ENCODE assay signal across 9 cellular contexts in genomic region chr2:190467575-190468083, GRCh38. TPM values are rescaled to one million over a fixed set of nuclear protein-coding genes. Genes with fewer than 3 reads are reported as not detected.
DNase-seq lines count a peak whose midpoint lies in the region; TF ChIP-seq lines count a peak whose summit lies in the region.
"Had no signal": no experiment of that assay in that cellular context is flagged by ENCODE, and none has a peak within 500 bp of the region (broad histone marks: within the 10 kb centered on the region; RNA-seq: fewer than 3 reads in every experiment).

No MANE protein-coding gene starts in this region.

- peaks cover 58% of the 10 kb centered on the region for H3K36me3 Mint-ChIP-seq in T-helper 2 cell treated with Interferon-gamma antibody and Interleukin-4, amounts not matched to agents 5 μg/mL and 100 μg/mL, for 36 hours (ENCODE audit: low read depth)
- peaks cover 36% of the 10 kb centered on the region for H3K36me3 Mint-ChIP-seq in activated T-helper 1 cell treated with anti-CD3 and anti-CD28 coated beads, Interleukin-12 subunit alpha, Interleukin-12 subunit beta, Interleukin-2, Interleukin-4 antibody, amounts not matched to agents 30 ng/mL and 10 ng/mL and 1 ng/mL, durations not matched to agents 14 hours and 24 hours and 36 hours (ENCODE audit: low read depth)

- H3K79me2 ChIP-seq in OCI-LY1 (ENCODE audit: insufficient read depth, low read length) = no peaks in the 10 kb centered on the region

- H3K4me3 Mint-ChIP-seq in T-helper 2 cell treated with Interferon-gamma antibody and Interleukin-4, amounts not matched to agents 5 μg/mL and 100 μg/mL, for 36 hours = no peak overlapping the region
- H3K4me3 Mint-ChIP-seq in activated T-helper 1 cell treated with anti-CD3 and anti-CD28 coated beads, Interleukin-12 subunit alpha, Interleukin-12 subunit beta, Interleukin-2, Interleukin-4 antibody, amounts not matched to agents 30 ng/mL and 10 ng/mL and 1 ng/mL, durations not matched to agents 14 hours and 24 hours and 36 hours = no peak overlapping the region

- H3K9me3 Mint-ChIP-seq in T-helper 2 cell treated with Interferon-gamma antibody and Interleukin-4, amounts not matched to agents 5 μg/mL and 100 μg/mL, for 36 hours = peaks cover 10% of the 10 kb centered on the region
- H3K9me3 Mint-ChIP-seq in activated T-helper 1 cell treated with anti-CD3 and anti-CD28 coated beads, Interleukin-12 subunit alpha, Interleukin-12 subunit beta, Interleukin-2, Interleukin-4 antibody, amounts not matched to agents 30 ng/mL and 10 ng/mL and 1 ng/mL, durations not matched to agents 14 hours and 24 hours and 36 hours = peaks cover 6% of the 10 kb centered on the region

- H3K27ac ChIP-seq in OCI-LY1 (ENCODE audit: low read depth, low read length, poor library complexity, severe bottlenecking) = peak overlapping the region; percentile 89
- H3K27ac ChIP-seq in right atrium auricular region = peak overlapping the region; percentile 72 to 88
- peak overlapping the region; percentile 18 to 90 (median 64) for H3K27ac ChIP-seq in tibial nerve

- H3K27ac Mint-ChIP-seq in T-helper 2 cell treated with Interferon-gamma antibody and Interleukin-4, amounts not matched to agents 5 μg/mL and 100 μg/mL, for 36 hours = peak overlapping the region; percentile 20
- no peak overlapping the region for H3K27ac Mint-ChIP-seq in activated T-helper 1 cell treated with anti-CD3 and anti-CD28 coated beads, Interleukin-12 subunit alpha, Interleukin-12 subunit beta, Interleukin-2, Interleukin-4 antibody, amounts not matched to agents 30 ng/mL and 10 ng/mL and 1 ng/mL, durations not matched to agents 14 hours and 24 hours and 36 hours

- DNase-seq in T-helper 2 cell treated with Interferon-gamma antibody and Interleukin-4, amounts not matched to agents 5 μg/mL and 100 μg/mL, for 36 hours (ENCODE audit: low spot score) = no peak
- DNase-seq in T-helper 2 cell (no peak), right atrium auricular region (ENCODE audit: low spot score) (no peak), tibial nerve (ENCODE audit: low spot score in 2 of 2) (no peak), RKO (ENCODE audit: low spot score) (no peak), H4 (ENCODE audit: low spot score) (no peak)
- no peak for DNase-seq in activated T-helper 1 cell treated with anti-CD3 and anti-CD28 coated beads, Interleukin-12 subunit alpha, Interleukin-12 subunit beta, Interleukin-2, Interleukin-4 antibody, amounts not matched to agents 30 ng/mL and 10 ng/mL and 1 ng/mL, durations not matched to agents 14 hours and 24 hours and 36 hours (ENCODE audit: low spot score)
- DNase-seq: T-cell had no signal

- H3K4me1 ChIP-seq in OCI-LY1 (ENCODE audit: insufficient read depth, low read length, severe bottlenecking) (peaks cover 53% of the 10 kb centered on the region), right atrium auricular region (peaks cover 0 to 34% of the 10 kb centered on the region in 2 donors), tibial nerve (peaks cover 0 to 45% (median 23%) of the 10 kb centered on the region in 4 donors)

- no peaks in the 10 kb centered on the region for H3K9me2 ChIP-seq in OCI-LY1 (ENCODE audit: low read depth, low read length)

- H3K4me2 ChIP-seq in OCI-LY1 (ENCODE audit: low read length) = peak overlapping the region; percentile 53

- peaks cover 39% of the 10 kb centered on the region for H3K4me1 Mint-ChIP-seq in T-helper 2 cell treated with Interferon-gamma antibody and Interleukin-4, amounts not matched to agents 5 μg/mL and 100 μg/mL, for 36 hours (ENCODE audit: low read depth)
- H3K4me1 Mint-ChIP-seq in activated T-helper 1 cell treated with anti-CD3 and anti-CD28 coated beads, Interleukin-12 subunit alpha, Interleukin-12 subunit beta, Interleukin-2, Interleukin-4 antibody, amounts not matched to agents 30 ng/mL and 10 ng/mL and 1 ng/mL, durations not matched to agents 14 hours and 24 hours and 36 hours (ENCODE audit: low read depth) = peaks cover 19% of the 10 kb centered on the region

- H3K27me3 ChIP-seq in OCI-LY1 (ENCODE audit: insufficient read depth, low read length) (no peaks in the 10 kb centered on the region), right atrium auricular region (no peaks in the 10 kb centered on the region), tibial nerve (no peaks in the 10 kb centered on the region)

- H2AFZ ChIP-seq in OCI-LY1 (ENCODE audit: low read length) = no peak overlapping the region

- no peaks in the 10 kb centered on the region for H4K20me1 ChIP-seq in OCI-LY1 (ENCODE audit: insufficient read depth, low read length)

- intact Hi-C loops in activated T-helper 1 cell treated with anti-CD3 and anti-CD28 coated beads, Interleukin-12 subunit alpha, Interleukin-12 subunit beta, Interleukin-2, Interleukin-4 antibody, amounts not matched to agents 30 ng/mL and 10 ng/mL and 1 ng/mL, durations not matched to agents 14 hours and 24 hours and 36 hours (cut with micrococcal nuclease) = no loop called here

- no peaks in the 10 kb centered on the region for H3F3A ChIP-seq in OCI-LY1 (ENCODE audit: insufficient read depth, low read length)

- peak overlapping the region; percentile 41; the same call in 1 of the 2 replicates for H3K9ac ChIP-seq in OCI-LY1 (ENCODE audit: low read length)

- H3K4me3 ChIP-seq in OCI-LY1 (ENCODE audit: low read depth, low read length, poor library complexity, severe bottlenecking) (peak overlapping the region; percentile 11), right atrium auricular region (no peak overlapping the region), tibial nerve (no peak overlapping the region)

- H3K9me3 ChIP-seq in OCI-LY1 (ENCODE audit: low read length) (no peaks in the 10 kb centered on the region), right atrium auricular region (no peaks in the 10 kb centered on the region), tibial nerve (no peaks in the 10 kb centered on the region)

- no peak for TF ChIP-seq POLR2A in tibial nerve (IDR thresholded peaks at IDR 0.05)

- H3K36me3 ChIP-seq in OCI-LY1 (ENCODE audit: insufficient read depth, low read length) = 0 out of 2 replicates have a peak, but pooled peaks cover 4% of the 10 kb centered on the region
- H3K36me3 ChIP-seq in right atrium auricular region = no peaks in the 10 kb centered on the region
- H3K36me3 ChIP-seq in tibial nerve = peaks cover 0 to 11% (median 0%) of the 10 kb centered on the region in 3 donors

- TF ChIP-seq CTCF in OCI-LY1 (IDR thresholded peaks at IDR 0.05; ENCODE audit: low read length) = no peak
- TF ChIP-seq CTCF in right atrium auricular region (IDR thresholded peaks at IDR 0.05) = no peak
- TF ChIP-seq CTCF in tibial nerve (IDR thresholded peaks at IDR 0.05) = no peak

- no peaks in the 10 kb centered on the region for H3K27me3 Mint-ChIP-seq in T-helper 2 cell treated with Interferon-gamma antibody and Interleukin-4, amounts not matched to agents 5 μg/mL and 100 μg/mL, for 36 hours (ENCODE audit: low read depth)
- no peaks in the 10 kb centered on the region for H3K27me3 Mint-ChIP-seq in activated T-helper 1 cell treated with anti-CD3 and anti-CD28 coated beads, Interleukin-12 subunit alpha, Interleukin-12 subunit beta, Interleukin-2, Interleukin-4 antibody, amounts not matched to agents 30 ng/mL and 10 ng/mL and 1 ng/mL, durations not matched to agents 14 hours and 24 hours and 36 hours (ENCODE audit: insufficient read depth)
- H3K27me3 Mint-ChIP-seq: T-cell had no signal

- WGBS in tibial nerve, 2 donors = 5 to 17% methylated on average over 5 of the region's 5 CpGs

- TF ChIP-seq EP300 in tibial nerve (IDR thresholded peaks at IDR 0.05) = no peak

RNA-seq across cellular contexts. Expression of gene MFSD6, which starts 59.5 kb away (rescaled TPM):
- 10 to 100 TPM; 57.2 to 72.7 TPM for total RNA-seq in right atrium auricular region
- total RNA-seq in tibial nerve = 10 to 100 TPM; 87.1 to 96.6 (median 92.4) TPM
- 45.8 and 46.8 TPM in 2 replicates for total RNA-seq in activated T-helper 1 cell treated with anti-CD3 and anti-CD28 coated beads, Interleukin-12 subunit alpha, Interleukin-12 subunit beta, Interleukin-2, Interleukin-4 antibody, amounts not matched to agents 30 ng/mL and 10 ng/mL and 1 ng/mL, durations not matched to agents 14 hours and 24 hours and 36 hours
- 4.7 and 6.6 TPM in 2 replicates for total RNA-seq in H4 (2014; rRNA removed; shearing (Covaris generic))
